ENCODE assay signal across 17 cellular contexts in the genomic region with DNA sequence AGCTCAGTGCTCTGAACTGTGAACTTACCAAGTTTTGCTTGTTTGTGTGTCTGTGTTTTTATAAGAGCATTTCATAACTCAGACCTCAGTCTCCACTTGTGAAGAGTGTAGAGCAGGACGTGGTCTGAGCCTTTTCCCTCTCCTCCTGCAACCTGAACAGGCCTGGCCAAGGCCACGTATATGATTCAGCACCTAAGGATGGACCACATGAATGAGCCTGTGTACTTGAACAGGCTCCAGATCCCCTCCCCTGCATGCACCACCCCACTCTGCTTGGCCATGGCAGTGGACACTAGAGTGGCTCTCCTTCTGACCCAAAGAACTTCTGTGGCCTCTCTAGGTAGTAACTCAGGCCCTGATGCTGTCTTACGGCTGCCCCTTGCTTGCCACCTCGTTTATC.
A peak's percentile ranks its signal among the peaks of the same experiment; 100 is the strongest.
DNase-seq lines count a peak whose midpoint lies in the region; ATAC-seq and TF ChIP-seq lines count a peak whose summit lies in the region.
"Had no signal": no experiment of that assay in that cellular context is flagged by ENCODE, and none has a peak within 500 bp of the region (broad histone marks: within the 10 kb centered on the region; RNA-seq: fewer than 3 reads in every experiment).

No MANE protein-coding gene starts in this region.

- no peaks in the 10 kb centered on the region for H3K9me3 Mint-ChIP-seq in effector memory CD8-positive, alpha-beta T cell

- H2BK5ac ChIP-seq in neuronal stem cell (ENCODE audit: low read length), result no peak overlapping the region

- WGBS in neuronal stem cell (ENCODE audit: extremely low coverage in 2 of 2, insufficient read length in 2 of 2, insufficient replicate concordance in 1 of 2), 2 donors, result no CpG with 5 or more reads among the region's 4 CpGs

- H3K9me3 ChIP-seq in RWPE2 (ENCODE audit: severe bottlenecking), result no peaks in the 10 kb centered on the region
- no peaks in the 10 kb centered on the region for H3K9me3 ChIP-seq in neuronal stem cell (replicated peaks in 1 of 2; ENCODE audit: control insufficient read depth in 2 of 2, insufficient read depth in 1 of 2, low read depth in 1 of 2, low read length in 2 of 2)

- no peaks in the 10 kb centered on the region for H3K79me1 ChIP-seq in neuronal stem cell (ENCODE audit: low read depth, low read length)

- no peak overlapping the region for H3K4me2 ChIP-seq in neuronal stem cell (ENCODE audit: insufficient read depth, low read length, poor library complexity, severe bottlenecking)

- no peak overlapping the region for H4K91ac ChIP-seq in neuronal stem cell (ENCODE audit: low read depth, low read length, poor library complexity)

- no peaks in the 10 kb centered on the region for H3K36me3 Mint-ChIP-seq in effector memory CD8-positive, alpha-beta T cell (ENCODE audit: insufficient read depth)

- no peaks in the 10 kb centered on the region for H3K4me1 Mint-ChIP-seq in effector memory CD8-positive, alpha-beta T cell (ENCODE audit: low read depth in 2 of 2)

- H2BK15ac ChIP-seq in neuronal stem cell (ENCODE audit: low read length), result no peak overlapping the region

- H3K27me3 Mint-ChIP-seq in effector memory CD8-positive, alpha-beta T cell, result peaks cover 23 to 47% of the 10 kb centered on the region in 2 donors

- H3K4me3 ChIP-seq in RWPE2 (ENCODE audit: severe bottlenecking) (no peak overlapping the region), neuronal stem cell (ENCODE audit: low read length in 2 of 2) (no peak overlapping the region)

- H3K4me3 Mint-ChIP-seq in effector memory CD8-positive, alpha-beta T cell, result no peak overlapping the region

- H3K4me1 ChIP-seq in RWPE2 (ENCODE audit: insufficient read depth, poor library complexity, severe bottlenecking) (peaks cover 19% of the 10 kb centered on the region), neuronal stem cell (ENCODE audit: control insufficient read depth in 2 of 2, insufficient read depth in 1 of 2, low read depth in 1 of 2, low read length in 2 of 2) (no peaks in the 10 kb centered on the region)

- H2AK5ac ChIP-seq in neuronal stem cell (ENCODE audit: low read depth, low read length), result no peak overlapping the region

- no peak overlapping the region for H2BK12ac ChIP-seq in neuronal stem cell (ENCODE audit: low read length)

- H2AFZ ChIP-seq in neuronal stem cell (ENCODE audit: low read length), result no peak overlapping the region

- no peak overlapping the region for H3K27ac Mint-ChIP-seq in effector memory CD8-positive, alpha-beta T cell

- peak overlapping the region; percentile 15 for H3K14ac ChIP-seq in neuronal stem cell (ENCODE audit: low read length)

- H2BK120ac ChIP-seq in neuronal stem cell (ENCODE audit: low read depth, low read length), result no peak overlapping the region

- H3K27ac ChIP-seq in RWPE2 (ENCODE audit: poor library complexity, severe bottlenecking) (peak overlapping the region; percentile 41), epithelial cell of prostate (peak overlapping the region; percentile 61), neuronal stem cell (replicated peaks; ENCODE audit: low read length) (no peak overlapping the region)
- H3K27ac ChIP-seq: C4-2B had no signal

- no peak overlapping the region for H4K8ac ChIP-seq in neuronal stem cell (ENCODE audit: low read depth, low read length)

- H3K23ac ChIP-seq in neuronal stem cell (ENCODE audit: low read depth, low read length, poor library complexity), result no peak overlapping the region

- peak; percentile 91 for ATAC-seq in RWPE2 (ENCODE audit: low read depth)
- ATAC-seq in effector memory CD8-positive, alpha-beta T cell (replicated peaks), result no peak

- no peak for TF ChIP-seq CTCF in RWPE2 (IDR thresholded peaks at IDR 0.05; ENCODE audit: poor library complexity, severe bottlenecking)

- DNase-seq in HT1080 (ENCODE audit: low read depth), result peak; percentile 26
- no peak for DNase-seq in RWPE2 (ENCODE audit: low spot score)
- DNase-seq in epithelial cell of prostate (ENCODE audit: low read depth, low spot score), result no peak
- no peak for DNase-seq in neuronal stem cell (ENCODE audit: low spot score)
- DNase-seq in effector memory CD8-positive, alpha-beta T cell, result no peak
- DNase-seq in DMS153 (lab: John Stamatoyannopoulos, UW), result no peak
- DNase-seq in NCI-H2081 (lab: John Stamatoyannopoulos, UW), result no peak
- no peak for DNase-seq in cerebellar cortex (ENCODE audit: low spot score)
- DNase-seq: GF-D8, GOT3, KG1, NCI-H1092, NCI-H146, NCI-H2081 treated with DMSO at 0.1 percent for 48 hours, NCI-H524, SIG-M5 had no signal

- no peak overlapping the region for H3K4ac ChIP-seq in neuronal stem cell (ENCODE audit: low read length)

- H3K18ac ChIP-seq in neuronal stem cell (ENCODE audit: low read length), result no peak overlapping the region

- H3K36me3 ChIP-seq in RWPE2 (ENCODE audit: low read depth), result no peaks in the 10 kb centered on the region
- no peaks in the 10 kb centered on the region for H3K36me3 ChIP-seq in neuronal stem cell (replicated peaks in 1 of 2; ENCODE audit: control insufficient read depth in 2 of 2, insufficient read depth in 2 of 2, low read length in 2 of 2)

- no peak overlapping the region for H3K9ac ChIP-seq in neuronal stem cell (ENCODE audit: low read depth, low read length, poor library complexity)

- H3K27me3 ChIP-seq in RWPE2 (ENCODE audit: insufficient read depth, poor library complexity, severe bottlenecking) (no peaks in the 10 kb centered on the region), neuronal stem cell (ENCODE audit: control insufficient read depth in 3 of 3, insufficient read depth in 3 of 3, low read depth in 1 of 3, low read length in 3 of 3) (no peaks in the 10 kb centered on the region)
